9 cellular contexts compared by ENCODE assay signal in the genomic region with DNA sequence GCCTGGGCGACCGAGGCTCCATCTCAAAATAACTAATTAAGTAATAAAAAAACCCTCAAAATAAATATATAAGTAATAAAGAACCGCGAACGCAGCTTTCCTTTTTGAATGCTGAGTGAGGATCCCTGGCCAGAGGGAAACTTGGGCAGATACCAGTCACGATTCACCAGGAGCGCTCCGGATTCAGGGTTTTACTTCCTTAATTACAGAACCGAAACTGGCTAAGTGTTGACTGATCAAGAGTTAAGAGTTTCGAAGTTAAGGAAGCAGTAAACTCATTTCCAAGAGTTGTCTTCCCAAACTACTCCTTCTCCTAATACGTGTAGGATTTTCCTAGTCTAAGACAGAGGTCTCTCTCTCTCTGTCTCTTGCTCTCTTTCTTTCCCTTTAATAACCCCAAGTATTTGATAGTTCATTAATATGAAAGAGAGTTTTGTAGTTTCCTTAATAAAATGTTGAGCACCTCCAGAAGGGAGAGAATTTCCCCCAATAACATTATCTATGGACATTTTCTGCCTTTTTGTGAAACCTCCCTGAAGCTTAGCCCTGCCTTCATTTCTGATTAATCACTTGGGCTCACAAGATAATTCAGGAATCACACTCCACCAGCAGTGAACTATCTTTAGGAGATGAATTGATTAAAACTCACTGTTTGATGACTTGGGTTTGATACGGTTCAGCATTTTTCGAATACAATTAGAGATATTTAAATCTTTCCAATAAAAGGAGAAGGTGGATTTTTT.
DNase-seq lines count a peak whose midpoint lies in the region; ATAC-seq and TF ChIP-seq lines count a peak whose summit lies in the region.
"Had no signal": no experiment of that assay in that cellular context is flagged by ENCODE, and none has a peak within 500 bp of the region (broad histone marks: within the 10 kb centered on the region; RNA-seq: fewer than 3 reads in every experiment).

No MANE protein-coding gene starts in this region.

- H3K36me3 Mint-ChIP-seq in activated T-cell treated with anti-CD3 and anti-CD28 coated beads, Interleukin-2, amount 50 U/mL, for 24 hours (ENCODE audit: low read depth), result no peaks in the 10 kb centered on the region
- no peaks in the 10 kb centered on the region for H3K36me3 Mint-ChIP-seq in activated naive CD8-positive, alpha-beta T cell treated with anti-CD3 and anti-CD28 coated beads, Interleukin-2, amount 50 U/mL, for 24 hours (ENCODE audit: low read depth)
- H3K36me3 Mint-ChIP-seq in stimulated activated effector memory CD8-positive, alpha-beta T cell treated with anti-CD3 and anti-CD28 coated beads, Interleukin-12 subunit alpha, Interleukin-12 subunit beta, amount 100 ng/mL, for 72 hours, result no peaks in the 10 kb centered on the region
- no peaks in the 10 kb centered on the region for H3K36me3 Mint-ChIP-seq in nephron progenitor cell (ENCODE audit: low read depth)

- no peaks in the 10 kb centered on the region for H3K27me3 ChIP-seq in uterus

- H3K9me3 ChIP-seq in uterus, result no peaks in the 10 kb centered on the region

- TF ChIP-seq POLR2A in uterus (IDR thresholded peaks at IDR 0.05), result no peak

- DNase-seq in activated T-cell treated with anti-CD3 and anti-CD28 coated beads, Interleukin-2, amount 50 U/mL, for 24 hours, result no peak
- DNase-seq in activated T-cell treated with anti-CD3 and anti-CD28 coated beads for 4 hours (no peak), medulla oblongata (ENCODE audit: extremely low spot score) (peak; percentile 67), uterus (no peak), nephron progenitor cell (no peak), KG1 (lab: John Stamatoyannopoulos, UW) (no peak)
- no peak for DNase-seq in activated naive CD8-positive, alpha-beta T cell treated with anti-CD3 and anti-CD28 coated beads, Interleukin-2, amount 50 U/mL, for 24 hours
- DNase-seq in stimulated activated effector memory CD8-positive, alpha-beta T cell treated with anti-CD3 and anti-CD28 coated beads, Interleukin-12 subunit alpha, Interleukin-12 subunit beta, amount 100 ng/mL, for 72 hours (ENCODE audit: low spot score in 2 of 2), result no peak
- DNase-seq: NCI-H2171 had no signal

- H3K4me1 ChIP-seq in uterus, result peaks cover 0 to under 1% of the 10 kb centered on the region in 2 donors

- no peak overlapping the region for H3K4me3 Mint-ChIP-seq in activated T-cell treated with anti-CD3 and anti-CD28 coated beads, Interleukin-2, amount 50 U/mL, for 24 hours
- no peak overlapping the region for H3K4me3 Mint-ChIP-seq in activated naive CD8-positive, alpha-beta T cell treated with anti-CD3 and anti-CD28 coated beads, Interleukin-2, amount 50 U/mL, for 24 hours
- no peak overlapping the region for H3K4me3 Mint-ChIP-seq in stimulated activated effector memory CD8-positive, alpha-beta T cell treated with anti-CD3 and anti-CD28 coated beads, Interleukin-12 subunit alpha, Interleukin-12 subunit beta, amount 100 ng/mL, for 72 hours
- H3K4me3 Mint-ChIP-seq in nephron progenitor cell, result no peak overlapping the region

- no peak overlapping the region for H3K4me3 ChIP-seq in uterus

- H3K4me1 Mint-ChIP-seq in activated T-cell treated with anti-CD3 and anti-CD28 coated beads, Interleukin-2, amount 50 U/mL, for 24 hours (ENCODE audit: low read depth), result peaks cover 64% of the 10 kb centered on the region
- peaks cover 67% of the 10 kb centered on the region for H3K4me1 Mint-ChIP-seq in activated naive CD8-positive, alpha-beta T cell treated with anti-CD3 and anti-CD28 coated beads, Interleukin-2, amount 50 U/mL, for 24 hours
- H3K4me1 Mint-ChIP-seq in stimulated activated effector memory CD8-positive, alpha-beta T cell treated with anti-CD3 and anti-CD28 coated beads, Interleukin-12 subunit alpha, Interleukin-12 subunit beta, amount 100 ng/mL, for 72 hours, result peaks cover 47% of the 10 kb centered on the region
- H3K4me1 Mint-ChIP-seq in nephron progenitor cell, result peaks cover 51% of the 10 kb centered on the region

- ATAC-seq in activated naive CD8-positive, alpha-beta T cell treated with anti-CD3 and anti-CD28 coated beads, Interleukin-2, amount 50 U/mL, for 24 hours, result no peak
- ATAC-seq in stimulated activated effector memory CD8-positive, alpha-beta T cell treated with anti-CD3 and anti-CD28 coated beads, Interleukin-12 subunit alpha, Interleukin-12 subunit beta, amount 100 ng/mL, for 72 hours, result no peak

- H3K9me3 Mint-ChIP-seq in activated T-cell treated with anti-CD3 and anti-CD28 coated beads, Interleukin-2, amount 50 U/mL, for 24 hours, result no peaks in the 10 kb centered on the region
- no peaks in the 10 kb centered on the region for H3K9me3 Mint-ChIP-seq in activated naive CD8-positive, alpha-beta T cell treated with anti-CD3 and anti-CD28 coated beads, Interleukin-2, amount 50 U/mL, for 24 hours
- no peaks in the 10 kb centered on the region for H3K9me3 Mint-ChIP-seq in stimulated activated effector memory CD8-positive, alpha-beta T cell treated with anti-CD3 and anti-CD28 coated beads, Interleukin-12 subunit alpha, Interleukin-12 subunit beta, amount 100 ng/mL, for 72 hours
- no peaks in the 10 kb centered on the region for H3K9me3 Mint-ChIP-seq in nephron progenitor cell

- intact Hi-C loops in uterus (cut with DNase I; ENCODE audit: low total_unique reads), result no loop called here

- H3K27ac ChIP-seq in uterus, result peak overlapping the region; percentile 43 to 64

- H3K27ac Mint-ChIP-seq in activated T-cell treated with anti-CD3 and anti-CD28 coated beads, Interleukin-2, amount 50 U/mL, for 24 hours, result peak overlapping the region; percentile 18
- H3K27ac Mint-ChIP-seq in activated naive CD8-positive, alpha-beta T cell treated with anti-CD3 and anti-CD28 coated beads, Interleukin-2, amount 50 U/mL, for 24 hours, result peak overlapping the region; percentile 54
- no peak overlapping the region for H3K27ac Mint-ChIP-seq in stimulated activated effector memory CD8-positive, alpha-beta T cell treated with anti-CD3 and anti-CD28 coated beads, Interleukin-12 subunit alpha, Interleukin-12 subunit beta, amount 100 ng/mL, for 72 hours
- H3K27ac Mint-ChIP-seq in nephron progenitor cell, result no peak overlapping the region

- H3K27me3 Mint-ChIP-seq in activated T-cell treated with anti-CD3 and anti-CD28 coated beads, Interleukin-2, amount 50 U/mL, for 24 hours, result no peaks in the 10 kb centered on the region
- no peaks in the 10 kb centered on the region for H3K27me3 Mint-ChIP-seq in activated naive CD8-positive, alpha-beta T cell treated with anti-CD3 and anti-CD28 coated beads, Interleukin-2, amount 50 U/mL, for 24 hours
- H3K27me3 Mint-ChIP-seq in nephron progenitor cell (ENCODE audit: low read depth, poor library complexity), result peaks cover 4% of the 10 kb centered on the region

- no peaks in the 10 kb centered on the region for H3K36me3 ChIP-seq in uterus

- no peak for TF ChIP-seq CTCF in uterus (IDR thresholded peaks at IDR 0.05)
- no peak for TF ChIP-seq CTCF in nephron progenitor cell (IDR thresholded peaks at IDR 0.05)

Comparison
In these comparisons a context has a peak if more than half of its experiments do, and no peak if none do; other contexts are left out.
1. H3K27ac Mint-ChIP-seq: peak in activated T-cell treated with anti-CD3 and anti-CD28 coated beads, Interleukin-2, amount 50 U/mL, for 24 hours (single experiment) and activated naive CD8-positive, alpha-beta T cell treated with anti-CD3 and anti-CD28 coated beads, Interleukin-2, amount 50 U/mL, for 24 hours (single experiment); none in stimulated activated effector memory CD8-positive, alpha-beta T cell treated with anti-CD3 and anti-CD28 coated beads, Interleukin-12 subunit alpha, Interleukin-12 subunit beta, amount 100 ng/mL, for 72 hours (single experiment) and nephron progenitor cell (single experiment).